6 cellular contexts compared by ENCODE assay signal in the genomic region with DNA sequence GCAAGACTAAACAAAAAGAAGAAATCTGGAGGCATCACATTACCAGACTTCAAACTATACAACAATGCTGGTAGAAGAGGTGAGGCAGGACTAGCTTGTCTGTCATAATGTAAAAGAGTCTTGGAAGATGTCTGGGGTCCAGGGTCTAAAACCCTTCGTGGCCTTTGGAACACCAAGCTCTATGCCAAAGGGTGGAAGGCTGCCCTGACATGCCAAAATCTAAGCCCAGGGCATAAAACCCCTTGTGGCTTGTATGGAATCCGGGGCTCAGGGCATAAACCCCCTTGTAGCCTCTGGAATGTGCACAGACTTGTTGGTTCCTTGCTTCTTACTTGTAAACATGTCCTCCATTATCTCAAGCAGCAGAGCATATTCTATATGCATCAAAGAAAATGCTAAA. TPM values are rescaled to one million over a fixed set of nuclear protein-coding genes. Genes with fewer than 3 reads are reported as not detected.
"Had no signal": no experiment of that assay in that cellular context is flagged by ENCODE, and none has a peak within 500 bp of the region (broad histone marks: within the 10 kb centered on the region; RNA-seq: fewer than 3 reads in every experiment).

No MANE protein-coding gene starts in this region.

RNA-seq across cellular contexts. Expression of gene PM20D1, which starts 7.6 kb away (rescaled TPM):
- total RNA-seq: LHCN-M2, M059J, PC-3, Peyer's patch, SJSA1 had no signal
- polyA plus RNA-seq: SK-N-SH had no signal
